Comparison of ENCODE assay signal across 12 cellular contexts in the genomic region with DNA sequence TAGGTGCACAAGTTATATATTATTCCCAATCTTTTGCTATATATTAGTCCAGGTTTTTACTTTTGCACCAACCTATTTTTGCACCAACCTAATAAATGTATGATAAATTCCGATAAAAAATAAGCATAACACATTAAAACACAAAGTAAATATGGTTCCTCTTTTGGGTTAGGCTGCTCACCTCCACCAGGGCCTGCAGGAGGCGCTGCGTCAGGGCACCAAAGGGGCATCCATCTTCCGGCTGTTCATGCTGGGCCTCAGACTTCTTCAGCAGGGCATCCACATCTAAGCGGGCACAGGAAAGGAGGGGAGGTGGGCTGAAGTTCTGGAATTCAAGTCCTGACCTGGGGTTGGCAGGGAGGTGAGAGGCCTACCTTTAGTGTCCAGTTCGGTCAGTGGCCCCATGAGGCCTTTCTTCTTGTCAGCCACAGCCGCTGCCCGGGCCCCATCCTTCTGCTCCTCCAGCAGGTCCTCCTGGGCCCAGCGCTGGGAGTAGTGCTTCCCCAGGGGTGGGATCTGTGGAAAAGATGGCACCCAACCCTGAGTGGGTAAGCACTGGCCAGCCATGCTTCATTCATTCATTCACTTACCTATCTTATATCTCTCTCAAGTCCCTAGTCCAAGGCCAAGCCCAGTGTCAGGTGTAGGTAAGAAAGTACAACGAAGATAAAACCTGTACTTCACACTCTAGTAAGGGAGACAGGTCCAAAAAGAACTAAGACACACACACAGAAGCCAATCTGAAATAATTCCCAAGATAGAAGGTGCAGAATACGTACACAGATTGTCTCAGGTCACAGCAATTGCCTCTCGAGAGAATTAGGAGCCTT. TPM values are rescaled to one million over a fixed set of nuclear protein-coding genes. Genes with fewer than 3 reads are reported as not detected.
DNase-seq lines count a peak whose midpoint lies in the region; ATAC-seq, FAIRE-seq and TF ChIP-seq lines count a peak whose summit lies in the region.
"Had no signal": no experiment of that assay in that cellular context is flagged by ENCODE, and none has a peak within 500 bp of the region (broad histone marks: within the 10 kb centered on the region; RNA-seq: fewer than 3 reads in every experiment).

No MANE protein-coding gene starts in this region.

- H3K4me1 Mint-ChIP-seq in type B pancreatic cell (ENCODE audit: unreplicated experiment): peaks cover 6% of the 10 kb centered on the region

- H3K9me1 ChIP-seq in endothelial cell of umbilical vein (replicated peaks; ENCODE audit: control insufficient read depth, extremely low read depth, insufficient read depth, low read length): no peaks in the 10 kb centered on the region

- H3K79me2 ChIP-seq in HepG2 (ENCODE audit: insufficient read depth, low read length): peaks cover 7% of the 10 kb centered on the region
- H3K79me2 ChIP-seq in endothelial cell of umbilical vein (ENCODE audit: control insufficient read depth, insufficient read depth, low read length): no peaks in the 10 kb centered on the region

- no peak overlapping the region for H2AFZ ChIP-seq in HepG2 (ENCODE audit: low read length)
- H2AFZ ChIP-seq in endothelial cell of umbilical vein (ENCODE audit: low read depth, low read length): no peak overlapping the region

- POLR2A ChIA-PET in HepG2 (lab: Yijun Ruan, JAX): no interaction called here
- POLR2A ChIA-PET in endothelial cell of umbilical vein (lab: Charles Lee): no interaction called here

- dilution Hi-C loops in endothelial cell of umbilical vein (cut with MboI; ENCODE audit: extremely low pct_ligation_motif_present, low sequenced_read_pairs): no loop called here

- H3K36me3 Mint-ChIP-seq in type B pancreatic cell: peaks cover 32% of the 10 kb centered on the region

- 89% methylated on average over 12 of the region's 12 CpGs for WGBS in HepG2 (ENCODE audit: low lambda C conversion rate)
- WGBS in right lobe of liver (ENCODE audit: insufficient coverage, low coverage, low lambda C conversion rate, missing lambda C conversion rate): 71% methylated on average over 8 of the region's 12 CpGs

- intact Hi-C loops in HepG2 (cut with micrococcal nuclease; ENCODE audit: unreplicated experiment) (no loop called here), right lobe of liver (cut with DNase I) (no loop called here), endothelial cell of umbilical vein (cut with micrococcal nuclease) (no loop called here)

- peak; percentile 37; the same call in 1 of the 2 replicates for TF ChIP-seq CTCF in HepG2 (CRISPR knock-in tag; IDR thresholded peaks at IDR 0.05)
- TF ChIP-seq CTCF in right lobe of liver (IDR thresholded peaks at IDR 0.05): peak in 1 of 4 donors; percentile 19
- TF ChIP-seq CTCF in RWPE2 (IDR thresholded peaks at IDR 0.05; ENCODE audit: poor library complexity, severe bottlenecking): peak; percentile 27
- TF ChIP-seq CTCF in endothelial cell of umbilical vein (IDR thresholded peaks at IDR 0.05; ENCODE audit: extremely low read depth in 1 of 2, insufficient read depth in 1 of 2, low read depth in 1 of 2, low read length in 2 of 2): peak; percentile 44 to 46
- peak; percentile 70 for TF ChIP-seq CTCF in type B pancreatic cell (conservative IDR thresholded peaks at IDR 0.05)

- no peak for DNase-seq in HepG2 (ENCODE audit: low spot score)
- DNase-seq in right lobe of liver: no peak
- no peak for DNase-seq in RWPE2 (ENCODE audit: low spot score)
- no peak for DNase-seq in endothelial cell of umbilical vein (ENCODE audit: low read depth, low spot score)
- DNase-seq in type B pancreatic cell (ENCODE audit: extremely low spot score, unreplicated experiment): no peak
- no peak for DNase-seq in NCI-H526 (lab: John Stamatoyannopoulos, UW)
- DNase-seq in NCI-H1436 treated with DMSO at 0.1 percent for 48 hours (lab: John Stamatoyannopoulos, UW): no peak
- DNase-seq: EL, kidney glomerular epithelial cell had no signal

- TF ChIP-seq POLR2A in HepG2 (IDR thresholded peaks at IDR 0.05; ENCODE audit: insufficient read depth in 1 of 2, low read depth in 2 of 2, low read length in 2 of 2) (no peak), right lobe of liver (IDR thresholded peaks at IDR 0.05) (no peak), endothelial cell of umbilical vein (IDR thresholded peaks at IDR 0.05; ENCODE audit: low read depth, low read length) (no peak)

- H3K27ac ChIP-seq in HepG2 (ENCODE audit: extremely low read length, insufficient read depth, low read length): no peak overlapping the region
- no peak overlapping the region for H3K27ac ChIP-seq in right lobe of liver
- no peak overlapping the region for H3K27ac ChIP-seq in RWPE2 (ENCODE audit: poor library complexity, severe bottlenecking)
- no peak overlapping the region for H3K27ac ChIP-seq in endothelial cell of umbilical vein (ENCODE audit: insufficient read depth, low read depth, low read length)
- H3K27ac ChIP-seq: ascending aorta had no signal

- H3K4me3 ChIP-seq in HepG2 (replicated peaks in 1 of 3; ENCODE audit: insufficient read depth in 1 of 3, low read depth in 2 of 3, low read length in 3 of 3) (no peak overlapping the region), right lobe of liver (no peak overlapping the region), RWPE2 (ENCODE audit: severe bottlenecking) (no peak overlapping the region), endothelial cell of umbilical vein (replicated peaks in 1 of 3; ENCODE audit: insufficient read depth in 1 of 3, low read depth in 1 of 3, low read length in 3 of 3) (no peak overlapping the region)
- H3K4me3 ChIP-seq: ascending aorta had no signal

- FAIRE-seq in HepG2 (lab: Jason Lieb, UNC) (no peak), endothelial cell of umbilical vein (lab: Jason Lieb, UNC) (no peak)
- FAIRE-seq: HTR-8/SVneo had no signal

- H3K9me3 ChIP-seq in HepG2 (ENCODE audit: low read length) (no peaks in the 10 kb centered on the region), right lobe of liver (no peaks in the 10 kb centered on the region), RWPE2 (ENCODE audit: severe bottlenecking) (no peaks in the 10 kb centered on the region), endothelial cell of umbilical vein (replicated peaks; ENCODE audit: control insufficient read depth, insufficient read depth, low read length) (no peaks in the 10 kb centered on the region)
- H3K9me3 ChIP-seq: ascending aorta had no signal

- H3K4me3 Mint-ChIP-seq in type B pancreatic cell: no peak overlapping the region

- no peak overlapping the region for H3K27ac Mint-ChIP-seq in type B pancreatic cell

- H3K36me3 ChIP-seq in HepG2 (replicated peaks in 1 of 2; ENCODE audit: control insufficient read depth in 1 of 2, insufficient read depth in 2 of 2, low read length in 2 of 2) (peaks cover 15 to 62% of the 10 kb centered on the region in 2 experiments), right lobe of liver (peaks cover 0 to 62% (median 29%) of the 10 kb centered on the region in 4 donors), RWPE2 (ENCODE audit: low read depth) (peaks cover 57% of the 10 kb centered on the region), endothelial cell of umbilical vein (ENCODE audit: control insufficient read depth in 2 of 2, extremely low read depth in 1 of 2, insufficient read depth in 2 of 2, low read length in 2 of 2) (peaks cover 0 to 7% of the 10 kb centered on the region in 2 experiments)

- CTCF ChIA-PET in HepG2 (lab: Yijun Ruan, JAX; ENCODE audit: low intra/inter-chr PET ratio, low total read pairs) (no interaction called here), endothelial cell of umbilical vein (lab: Charles Lee) (no interaction called here)

- H3K4me1 ChIP-seq in HepG2 (ENCODE audit: insufficient read depth, low read length) (peaks cover 21% of the 10 kb centered on the region), right lobe of liver (peaks cover 2 to 14% (median 8%) of the 10 kb centered on the region in 4 donors), RWPE2 (ENCODE audit: insufficient read depth, poor library complexity, severe bottlenecking) (peaks cover 2% of the 10 kb centered on the region), endothelial cell of umbilical vein (ENCODE audit: control insufficient read depth, extremely low read depth, insufficient read depth, low read length) (peaks cover 6% of the 10 kb centered on the region)

- TF ChIP-seq EP300 in HepG2 (IDR thresholded peaks at IDR 0.05; ENCODE audit: low read depth in 2 of 2, low read length in 2 of 2): no peak
- no peak for TF ChIP-seq EP300 in HepG2 (CRISPR knock-in tag; IDR thresholded peaks at IDR 0.05; ENCODE audit: borderline replicate concordance)

- no peak for TF ChIP-seq RAD21 in HepG2 (CRISPR knock-in tag; IDR thresholded peaks at IDR 0.05)

- in situ Hi-C loops in HepG2 (cut with HindIII; ENCODE audit: extremely low pct_ligation_motif_present, low pct_unique_long_range_greater_than_20kb): no loop called here

- no peaks in the 10 kb centered on the region for H3K27me3 Mint-ChIP-seq in type B pancreatic cell

- no peaks in the 10 kb centered on the region for H3K27me3 ChIP-seq in HepG2 (ENCODE audit: control insufficient read depth in 1 of 2, insufficient read depth in 2 of 2, low read length in 2 of 2)
- H3K27me3 ChIP-seq in right lobe of liver: no peaks in the 10 kb centered on the region
- no peaks in the 10 kb centered on the region for H3K27me3 ChIP-seq in RWPE2 (ENCODE audit: insufficient read depth, poor library complexity, severe bottlenecking)
- H3K27me3 ChIP-seq in endothelial cell of umbilical vein (ENCODE audit: control insufficient read depth in 2 of 2, insufficient read depth in 2 of 2, low read length in 2 of 2): no peaks in the 10 kb centered on the region
- H3K27me3 ChIP-seq: ascending aorta had no signal

- BruUV-seq in HepG2 (replicated peaks; lab: Mats Ljungman, UMichigan) (no TSS peak), endothelial cell of umbilical vein (replicated peaks; lab: Mats Ljungman, UMichigan) (no TSS peak)

- H3K9ac ChIP-seq in HepG2 (ENCODE audit: insufficient read depth, low read depth, low read length) (no peak overlapping the region), endothelial cell of umbilical vein (replicated peaks; ENCODE audit: extremely low read depth, insufficient read depth, low read length) (no peak overlapping the region)

- no peaks in the 10 kb centered on the region for H3K9me3 Mint-ChIP-seq in type B pancreatic cell

- no peak overlapping the region for H3K4me2 ChIP-seq in HepG2 (ENCODE audit: low read depth, low read length)
- H3K4me2 ChIP-seq in endothelial cell of umbilical vein (ENCODE audit: insufficient read depth, low read length): no peak overlapping the region

- ATAC-seq in HepG2 (no peak; the same call in 1 of the 3 replicates), right lobe of liver (no peak), RWPE2 (ENCODE audit: low read depth) (no peak), GM21825 (IDR thresholded peaks at IDR 0.05; ENCODE audit: unreplicated experiment) (no peak)

- H4K20me1 ChIP-seq in HepG2 (ENCODE audit: insufficient read depth, low read length) (no peaks in the 10 kb centered on the region), endothelial cell of umbilical vein (replicated peaks; ENCODE audit: control insufficient read depth, extremely low read depth, insufficient read depth, low read length) (no peaks in the 10 kb centered on the region)

RNA-seq across cellular contexts. Expression of a gene that starts 5.2 kb away (rescaled TPM):
- total RNA-seq in HepG2 (2016; rRNA removed; fragmentation: Illumina TruSeq; extraction: Trizol) (37.1 and 43.3 TPM in 2 replicates), right lobe of liver (10 to 100 TPM; 24.6 to 43.8 (median 28.1) TPM), endothelial cell of umbilical vein (31.0 and 31.3 TPM in 2 replicates), type B pancreatic cell (ENCODE audit: low replicate concordance) (48.4 and 54.3 TPM in 2 replicates)
- total RNA-seq in HepG2 (2016; cell fraction: cytosol; rRNA removed; fragmentation: Illumina TruSeq; extraction: Trizol; ENCODE audit: low read depth): 40.6 and 44.9 TPM in 2 replicates
- 36.0 and 42.7 TPM in 2 replicates for total RNA-seq in HepG2 (2016; cell fraction: insoluble cytoplasmic fraction; rRNA removed; fragmentation: Illumina TruSeq; extraction: Trizol)
- total RNA-seq in HepG2 (2016; cell fraction: membrane; rRNA removed; fragmentation: Illumina TruSeq; extraction: Trizol): 75.9 and 78.8 TPM in 2 replicates
- 19.3 and 22.3 TPM in 2 replicates for total RNA-seq in HepG2 (2016; cell fraction: nucleus; rRNA removed; fragmentation: Illumina TruSeq; extraction: Trizol)
- polyA plus RNA-seq in HepG2 (2011; rRNA removed) (32.1 and 34.4 TPM in 2 replicates), endothelial cell of umbilical vein (27.8 and 29.6 TPM in 2 replicates)
- polyA plus RNA-seq in HepG2 (2011; cell fraction: cytosol; rRNA removed): 33.5 and 41.6 TPM in 2 replicates
- 31.8 and 32.8 TPM in 2 replicates for polyA plus RNA-seq in HepG2 (2011; cell fraction: nucleus; rRNA removed)
- polyA plus RNA-seq in HepG2 (2012): 29.5 and 31.4 TPM in 2 replicates
- 76.9 and 79.2 TPM in 2 replicates for polyA plus RNA-seq in HepG2 (2016; cell fraction: cytosol; fragmentation: Illumina TruSeq; extraction: Trizol; ENCODE audit: low read depth)
- 59.1 and 65.5 TPM in 2 replicates for polyA plus RNA-seq in HepG2 (2016; cell fraction: insoluble cytoplasmic fraction; fragmentation: Illumina TruSeq; extraction: Trizol; ENCODE audit: low read depth)
- 95.4 and 101 TPM in 2 replicates for polyA plus RNA-seq in HepG2 (2016; cell fraction: membrane; fragmentation: Illumina TruSeq; extraction: Trizol; ENCODE audit: low read depth)
- polyA plus RNA-seq in HepG2 (2016; cell fraction: nucleus; fragmentation: Illumina TruSeq; extraction: Trizol; ENCODE audit: insufficient read depth, low read depth): 46.7 and 52.3 TPM in 2 replicates
- 35.7 and 37.3 TPM in 2 replicates for polyA minus RNA-seq in HepG2 (2011; rRNA and poly(A)+ RNA removed; ENCODE audit: low replicate concordance)
- polyA minus RNA-seq in HepG2 (2011; cell fraction: cytosol; rRNA and poly(A)+ RNA removed): 27.4 and 29.7 TPM in 2 replicates
- 12.6 and 14.8 TPM in 2 replicates for polyA minus RNA-seq in HepG2 (2011; cell fraction: nucleus; rRNA and poly(A)+ RNA removed)
- 31.2 and 37.0 TPM in 2 replicates for polyA plus RNA-seq in endothelial cell of umbilical vein (2011; cell fraction: cytosol; rRNA removed)
- 20.8 and 21.0 TPM in 2 replicates for polyA plus RNA-seq in endothelial cell of umbilical vein (2011; cell fraction: nucleus; rRNA removed)
- 20.0 and 24.6 TPM in 2 replicates for polyA plus RNA-seq in endothelial cell of umbilical vein (2012)
- 20.5 and 20.7 TPM in 2 replicates for polyA minus RNA-seq in endothelial cell of umbilical vein
- polyA minus RNA-seq in endothelial cell of umbilical vein (2011; cell fraction: cytosol; rRNA and poly(A)+ RNA removed): 25.8 TPM
- 8.2 and 8.4 TPM in 2 replicates for polyA minus RNA-seq in endothelial cell of umbilical vein (2011; cell fraction: nucleus; rRNA and poly(A)+ RNA removed)

RNA-seq across cellular contexts. Expression of a gene that starts 5.8 kb away (rescaled TPM):
- total RNA-seq in HepG2 (2016; rRNA removed; fragmentation: Illumina TruSeq; extraction: Trizol): 73.9 and 83.6 TPM in 2 replicates
- total RNA-seq in HepG2 (2016; cell fraction: cytosol; rRNA removed; fragmentation: Illumina TruSeq; extraction: Trizol; ENCODE audit: low read depth): 33.6 and 36.2 TPM in 2 replicates
- total RNA-seq in HepG2 (2016; cell fraction: insoluble cytoplasmic fraction; rRNA removed; fragmentation: Illumina TruSeq; extraction: Trizol): 70.0 and 87.2 TPM in 2 replicates
- total RNA-seq in HepG2 (2016; cell fraction: membrane; rRNA removed; fragmentation: Illumina TruSeq; extraction: Trizol): 53.3 and 56.0 TPM in 2 replicates
- total RNA-seq in HepG2 (2016; cell fraction: nucleus; rRNA removed; fragmentation: Illumina TruSeq; extraction: Trizol): 59.7 and 66.4 TPM in 2 replicates
- 27.2 and 30.1 TPM in 2 replicates for polyA plus RNA-seq in HepG2 (2011; rRNA removed)
- 38.6 and 40.7 TPM in 2 replicates for polyA plus RNA-seq in HepG2 (2011; cell fraction: cytosol; rRNA removed)
- polyA plus RNA-seq in HepG2 (2011; cell fraction: nucleus; rRNA removed): 29.3 and 34.8 TPM in 2 replicates
- polyA plus RNA-seq in HepG2 (2012): 27.0 and 41.3 TPM in 2 replicates
- 28.3 and 37.9 TPM in 2 replicates for polyA plus RNA-seq in HepG2 (2016; cell fraction: cytosol; fragmentation: Illumina TruSeq; extraction: Trizol; ENCODE audit: low read depth)
- polyA plus RNA-seq in HepG2 (2016; cell fraction: insoluble cytoplasmic fraction; fragmentation: Illumina TruSeq; extraction: Trizol; ENCODE audit: low read depth): 75.5 and 85.0 TPM in 2 replicates
- 43.0 TPM in 2 replicates for polyA plus RNA-seq in HepG2 (2016; cell fraction: membrane; fragmentation: Illumina TruSeq; extraction: Trizol; ENCODE audit: low read depth)
- 75.8 and 91.3 TPM in 2 replicates for polyA plus RNA-seq in HepG2 (2016; cell fraction: nucleus; fragmentation: Illumina TruSeq; extraction: Trizol; ENCODE audit: insufficient read depth, low read depth)
- polyA minus RNA-seq in HepG2 (2011; rRNA and poly(A)+ RNA removed; ENCODE audit: low replicate concordance): 36.5 and 108 TPM in 2 replicates
- 34.9 and 44.1 TPM in 2 replicates for polyA minus RNA-seq in HepG2 (2011; cell fraction: cytosol; rRNA and poly(A)+ RNA removed)
- 62.7 and 78.3 TPM in 2 replicates for polyA minus RNA-seq in HepG2 (2011; cell fraction: nucleus; rRNA and poly(A)+ RNA removed)
- 10 to 100 TPM; 42.0 to 80.3 (median 57.3) TPM for total RNA-seq in right lobe of liver
- total RNA-seq in endothelial cell of umbilical vein: 197 TPM in 2 replicates
- 181 and 217 TPM in 2 replicates for polyA plus RNA-seq in endothelial cell of umbilical vein
- 216 and 218 TPM in 2 replicates for polyA plus RNA-seq in endothelial cell of umbilical vein (2011; cell fraction: cytosol; rRNA removed)
- polyA plus RNA-seq in endothelial cell of umbilical vein (2011; cell fraction: nucleus; rRNA removed): 102 and 119 TPM in 2 replicates
- 138 and 169 TPM in 2 replicates for polyA plus RNA-seq in endothelial cell of umbilical vein (2012)
- 157 and 160 TPM in 2 replicates for polyA minus RNA-seq in endothelial cell of umbilical vein
- 112 TPM for polyA minus RNA-seq in endothelial cell of umbilical vein (2011; cell fraction: cytosol; rRNA and poly(A)+ RNA removed)
- 71.5 and 76.3 TPM in 2 replicates for polyA minus RNA-seq in endothelial cell of umbilical vein (2011; cell fraction: nucleus; rRNA and poly(A)+ RNA removed)
- 131 and 151 TPM in 2 replicates for total RNA-seq in type B pancreatic cell (ENCODE audit: low replicate concordance)

RNA-seq across cellular contexts. Expression of a gene that starts 17.3 kb away (rescaled TPM):
- total RNA-seq in HepG2 (2016; rRNA removed; fragmentation: Illumina TruSeq; extraction: Trizol): 51.8 and 53.3 TPM in 2 replicates
- 40.6 and 50.9 TPM in 2 replicates for total RNA-seq in HepG2 (2016; cell fraction: cytosol; rRNA removed; fragmentation: Illumina TruSeq; extraction: Trizol; ENCODE audit: low read depth)
- 49.0 and 53.3 TPM in 2 replicates for total RNA-seq in HepG2 (2016; cell fraction: insoluble cytoplasmic fraction; rRNA removed; fragmentation: Illumina TruSeq; extraction: Trizol)
- total RNA-seq in HepG2 (2016; cell fraction: membrane; rRNA removed; fragmentation: Illumina TruSeq; extraction: Trizol): 44.9 and 61.9 TPM in 2 replicates
- total RNA-seq in HepG2 (2016; cell fraction: nucleus; rRNA removed; fragmentation: Illumina TruSeq; extraction: Trizol): 26.4 and 30.0 TPM in 2 replicates
- polyA plus RNA-seq in HepG2 (2011; rRNA removed): 26.4 and 27.7 TPM in 2 replicates
- 25.3 and 29.8 TPM in 2 replicates for polyA plus RNA-seq in HepG2 (2011; cell fraction: cytosol; rRNA removed)
- polyA plus RNA-seq in HepG2 (2011; cell fraction: nucleus; rRNA removed): 30.9 and 36.6 TPM in 2 replicates
- 17.5 and 20.2 TPM in 2 replicates for polyA plus RNA-seq in HepG2 (2012)
- 36.8 and 48.6 TPM in 2 replicates for polyA plus RNA-seq in HepG2 (2016; cell fraction: cytosol; fragmentation: Illumina TruSeq; extraction: Trizol; ENCODE audit: low read depth)
- polyA plus RNA-seq in HepG2 (2016; cell fraction: insoluble cytoplasmic fraction; fragmentation: Illumina TruSeq; extraction: Trizol; ENCODE audit: low read depth): 45.8 and 51.6 TPM in 2 replicates
- 36.9 and 45.8 TPM in 2 replicates for polyA plus RNA-seq in HepG2 (2016; cell fraction: membrane; fragmentation: Illumina TruSeq; extraction: Trizol; ENCODE audit: low read depth)
- polyA plus RNA-seq in HepG2 (2016; cell fraction: nucleus; fragmentation: Illumina TruSeq; extraction: Trizol; ENCODE audit: insufficient read depth, low read depth): 55.8 and 58.3 TPM in 2 replicates
- polyA minus RNA-seq in HepG2 (2011; rRNA and poly(A)+ RNA removed; ENCODE audit: low replicate concordance): 4.7 and 17.6 TPM in 2 replicates
- 8.4 and 15.1 TPM in 2 replicates for polyA minus RNA-seq in HepG2 (2011; cell fraction: cytosol; rRNA and poly(A)+ RNA removed)
- 8.4 and 10.3 TPM in 2 replicates for polyA minus RNA-seq in HepG2 (2011; cell fraction: nucleus; rRNA and poly(A)+ RNA removed)
- total RNA-seq in right lobe of liver: 10 to 100 TPM; 10.8 to 33.4 (median 24.5) TPM
- total RNA-seq in endothelial cell of umbilical vein: 23.5 and 25.7 TPM in 2 replicates
- 24.4 and 28.4 TPM in 2 replicates for polyA plus RNA-seq in endothelial cell of umbilical vein
- 27.5 and 32.0 TPM in 2 replicates for polyA plus RNA-seq in endothelial cell of umbilical vein (2011; cell fraction: cytosol; rRNA removed)
- polyA plus RNA-seq in endothelial cell of umbilical vein (2011; cell fraction: nucleus; rRNA removed): 23.2 and 25.2 TPM in 2 replicates
- 21.5 and 22.5 TPM in 2 replicates for polyA plus RNA-seq in endothelial cell of umbilical vein (2012)
- 15.4 and 16.6 TPM in 2 replicates for polyA minus RNA-seq in endothelial cell of umbilical vein
- 2.2 TPM for polyA minus RNA-seq in endothelial cell of umbilical vein (2011; cell fraction: cytosol; rRNA and poly(A)+ RNA removed)
- polyA minus RNA-seq in endothelial cell of umbilical vein (2011; cell fraction: nucleus; rRNA and poly(A)+ RNA removed): 5.2 and 8.0 TPM in 2 replicates
- total RNA-seq in type B pancreatic cell (ENCODE audit: low replicate concordance): 2.7 and 9.1 TPM in 2 replicates

RNA-seq across cellular contexts. Expression of a gene that starts 23.0 kb away (rescaled TPM):
- total RNA-seq in HepG2 (2016; rRNA removed; fragmentation: Illumina TruSeq; extraction: Trizol) (1.9 and 9.5 TPM in 2 replicates), right lobe of liver (10 to 100 TPM in 3 of 6 experiments, 1 to 10 TPM in 3; 4.5 to 11.0 (median 8.6) TPM), endothelial cell of umbilical vein (41.8 and 43.5 TPM in 2 replicates), type B pancreatic cell (ENCODE audit: low replicate concordance) (25.8 and 42.2 TPM in 2 replicates)
- total RNA-seq in HepG2 (2016; cell fraction: cytosol; rRNA removed; fragmentation: Illumina TruSeq; extraction: Trizol; ENCODE audit: low read depth): 2.5 and 4.8 TPM in 2 replicates
- total RNA-seq in HepG2 (2016; cell fraction: insoluble cytoplasmic fraction; rRNA removed; fragmentation: Illumina TruSeq; extraction: Trizol): 3.0 and 10.9 TPM in 2 replicates
- total RNA-seq in HepG2 (2016; cell fraction: membrane; rRNA removed; fragmentation: Illumina TruSeq; extraction: Trizol): 2.5 and 4.3 TPM in 2 replicates
- total RNA-seq in HepG2 (2016; cell fraction: nucleus; rRNA removed; fragmentation: Illumina TruSeq; extraction: Trizol): 18.5 and 22.1 TPM in 2 replicates
- polyA plus RNA-seq in HepG2 (2011; rRNA removed) (51.2 and 59.3 TPM in 2 replicates), endothelial cell of umbilical vein (63.7 and 65.2 TPM in 2 replicates)
- 10.0 and 13.7 TPM in 2 replicates for polyA plus RNA-seq in HepG2 (2011; cell fraction: cytosol; rRNA removed)
- polyA plus RNA-seq in HepG2 (2011; cell fraction: nucleus; rRNA removed): 463 and 502 TPM in 2 replicates
- 30.3 and 36.9 TPM in 2 replicates for polyA plus RNA-seq in HepG2 (2012)
- polyA plus RNA-seq in HepG2 (2016; cell fraction: cytosol; fragmentation: Illumina TruSeq; extraction: Trizol; ENCODE audit: low read depth): 0.27 and 0.43 TPM in 2 replicates
- 2.5 and 2.6 TPM in 2 replicates for polyA plus RNA-seq in HepG2 (2016; cell fraction: insoluble cytoplasmic fraction; fragmentation: Illumina TruSeq; extraction: Trizol; ENCODE audit: low read depth)
- polyA plus RNA-seq in HepG2 (2016; cell fraction: membrane; fragmentation: Illumina TruSeq; extraction: Trizol; ENCODE audit: low read depth): 0.88 and 2.6 TPM in 2 replicates
- polyA plus RNA-seq in HepG2 (2016; cell fraction: nucleus; fragmentation: Illumina TruSeq; extraction: Trizol; ENCODE audit: insufficient read depth, low read depth): 92.7 and 95.3 TPM in 2 replicates
- 42.0 and 56.1 TPM in 2 replicates for polyA minus RNA-seq in HepG2 (2011; rRNA and poly(A)+ RNA removed; ENCODE audit: low replicate concordance)
- 3.3 and 3.7 TPM in 2 replicates for polyA minus RNA-seq in HepG2 (2011; cell fraction: cytosol; rRNA and poly(A)+ RNA removed)
- 83.4 and 89.9 TPM in 2 replicates for polyA minus RNA-seq in HepG2 (2011; cell fraction: nucleus; rRNA and poly(A)+ RNA removed)
- 13.5 and 20.3 TPM in 2 replicates for polyA plus RNA-seq in endothelial cell of umbilical vein (2011; cell fraction: cytosol; rRNA removed)
- 380 and 478 TPM in 2 replicates for polyA plus RNA-seq in endothelial cell of umbilical vein (2011; cell fraction: nucleus; rRNA removed)
- polyA plus RNA-seq in endothelial cell of umbilical vein (2012): 26.4 and 27.3 TPM in 2 replicates
- polyA minus RNA-seq in endothelial cell of umbilical vein: 84.2 and 98.1 TPM in 2 replicates
- 8.4 TPM for polyA minus RNA-seq in endothelial cell of umbilical vein (2011; cell fraction: cytosol; rRNA and poly(A)+ RNA removed)
- 74.4 and 87.9 TPM in 2 replicates for polyA minus RNA-seq in endothelial cell of umbilical vein (2011; cell fraction: nucleus; rRNA and poly(A)+ RNA removed)

RNA-seq across cellular contexts. Expression of a gene that starts 37.3 kb away (rescaled TPM):
- 23.8 and 28.7 TPM in 2 replicates for total RNA-seq in HepG2 (2016; rRNA removed; fragmentation: Illumina TruSeq; extraction: Trizol)
- total RNA-seq in HepG2 (2016; cell fraction: cytosol; rRNA removed; fragmentation: Illumina TruSeq; extraction: Trizol; ENCODE audit: low read depth): 45.5 and 45.8 TPM in 2 replicates
- 26.5 and 28.3 TPM in 2 replicates for total RNA-seq in HepG2 (2016; cell fraction: insoluble cytoplasmic fraction; rRNA removed; fragmentation: Illumina TruSeq; extraction: Trizol)
- total RNA-seq in HepG2 (2016; cell fraction: membrane; rRNA removed; fragmentation: Illumina TruSeq; extraction: Trizol): 17.8 and 19.8 TPM in 2 replicates
- total RNA-seq in HepG2 (2016; cell fraction: nucleus; rRNA removed; fragmentation: Illumina TruSeq; extraction: Trizol): 23.3 and 24.6 TPM in 2 replicates
- polyA plus RNA-seq in HepG2 (2011; rRNA removed): 33.2 and 38.9 TPM in 2 replicates
- polyA plus RNA-seq in HepG2 (2011; cell fraction: cytosol; rRNA removed): 23.2 and 27.3 TPM in 2 replicates
- polyA plus RNA-seq in HepG2 (2011; cell fraction: nucleus; rRNA removed): 48.7 and 59.7 TPM in 2 replicates
- 19.0 and 19.1 TPM in 2 replicates for polyA plus RNA-seq in HepG2 (2012)
- polyA plus RNA-seq in HepG2 (2016; cell fraction: cytosol; fragmentation: Illumina TruSeq; extraction: Trizol; ENCODE audit: low read depth): 9.3 and 10.9 TPM in 2 replicates
- polyA plus RNA-seq in HepG2 (2016; cell fraction: insoluble cytoplasmic fraction; fragmentation: Illumina TruSeq; extraction: Trizol; ENCODE audit: low read depth): 31.9 and 32.4 TPM in 2 replicates
- polyA plus RNA-seq in HepG2 (2016; cell fraction: membrane; fragmentation: Illumina TruSeq; extraction: Trizol; ENCODE audit: low read depth): 15.9 and 18.6 TPM in 2 replicates
- polyA plus RNA-seq in HepG2 (2016; cell fraction: nucleus; fragmentation: Illumina TruSeq; extraction: Trizol; ENCODE audit: insufficient read depth, low read depth): 26.3 and 38.4 TPM in 2 replicates
- 89.8 and 134 TPM in 2 replicates for polyA minus RNA-seq in HepG2 (2011; rRNA and poly(A)+ RNA removed; ENCODE audit: low replicate concordance)
- 15.1 and 17.1 TPM in 2 replicates for polyA minus RNA-seq in HepG2 (2011; cell fraction: cytosol; rRNA and poly(A)+ RNA removed)
- polyA minus RNA-seq in HepG2 (2011; cell fraction: nucleus; rRNA and poly(A)+ RNA removed): 56.5 and 63.9 TPM in 2 replicates
- total RNA-seq in right lobe of liver: 10 to 100 TPM; 12.3 to 27.8 (median 15.7) TPM
- 24.1 and 27.2 TPM in 2 replicates for total RNA-seq in endothelial cell of umbilical vein
- polyA plus RNA-seq in endothelial cell of umbilical vein: 32.1 and 36.2 TPM in 2 replicates
- 25.8 and 27.0 TPM in 2 replicates for polyA plus RNA-seq in endothelial cell of umbilical vein (2011; cell fraction: cytosol; rRNA removed)
- 36.0 and 36.3 TPM in 2 replicates for polyA plus RNA-seq in endothelial cell of umbilical vein (2011; cell fraction: nucleus; rRNA removed)
- 14.5 and 19.7 TPM in 2 replicates for polyA plus RNA-seq in endothelial cell of umbilical vein (2012)
- 49.9 and 61.9 TPM in 2 replicates for polyA minus RNA-seq in endothelial cell of umbilical vein
- polyA minus RNA-seq in endothelial cell of umbilical vein (2011; cell fraction: cytosol; rRNA and poly(A)+ RNA removed): 25.4 TPM
- polyA minus RNA-seq in endothelial cell of umbilical vein (2011; cell fraction: nucleus; rRNA and poly(A)+ RNA removed): 37.2 and 41.7 TPM in 2 replicates
- total RNA-seq in type B pancreatic cell (ENCODE audit: low replicate concordance): 22.8 and 40.4 TPM in 2 replicates
